1 cellular context compared by ENCODE assay signal in genomic region chr14:74296037-74296467, GRCh38.
TF ChIP-seq lines count a peak whose summit lies in the region.

No MANE protein-coding gene starts in this region.

TF ChIP-seq in HepG2, 621 proteins besides CTCF, POLR2A, EP300 and RAD21 (continued from another document and continues in another):
- 0 out of 2 replicates have a peak, but pooled peaks have one; percentile 23 for TF ChIP-seq MLXIP (CRISPR knock-in tag; IDR thresholded peaks at IDR 0.05; ENCODE audit: borderline replicate concordance)
- peak; percentile 90; the same call in 1 of the 2 replicates for TF ChIP-seq ZFP36L1 (CRISPR knock-in tag; IDR thresholded peaks at IDR 0.05)
- TF ChIP-seq RBAK (CRISPR knock-in tag; IDR thresholded peaks at IDR 0.05) = no peak
- TF ChIP-seq NCOR1 (IDR thresholded peaks at IDR 0.05; ENCODE audit: borderline replicate concordance, low read length) = peak; percentile 68; the same call in 1 of the 2 replicates
- TF ChIP-seq ZNF772 (CRISPR knock-in tag; IDR thresholded peaks at IDR 0.05) = peak; percentile 53; the same call in 1 of the 2 replicates
- TF ChIP-seq ZNF484 (CRISPR knock-in tag; IDR thresholded peaks at IDR 0.05; ENCODE audit: borderline replicate concordance, low read depth) = no peak
- no peak for TF ChIP-seq XRCC5 (optimal IDR thresholded peaks at IDR 0.05; ENCODE audit: low read length)
- TF ChIP-seq SMAD1 (CRISPR knock-in tag; IDR thresholded peaks at IDR 0.05; ENCODE audit: borderline replicate concordance, low read depth) = no peak
- peak; percentile 50; the same call in 1 of the 2 replicates for TF ChIP-seq BORCS8-MEF2B (CRISPR knock-in tag; IDR thresholded peaks at IDR 0.05)
- no peak for TF ChIP-seq KLF15 (CRISPR knock-in tag; IDR thresholded peaks at IDR 0.05; ENCODE audit: borderline replicate concordance)
- TF ChIP-seq XBP1 (CRISPR knock-in tag; IDR thresholded peaks at IDR 0.05) = no peak
- no peak for TF ChIP-seq ZNF33A (CRISPR knock-in tag; IDR thresholded peaks at IDR 0.05; ENCODE audit: borderline replicate concordance)
- TF ChIP-seq ZBTB26 (CRISPR knock-in tag; IDR thresholded peaks at IDR 0.05; ENCODE audit: borderline replicate concordance) = peak; percentile 72; the same call in 1 of the 2 replicates
- no peak for TF ChIP-seq KDM4B (CRISPR knock-in tag; IDR thresholded peaks at IDR 0.05)
- TF ChIP-seq ZNF652 (CRISPR knock-in tag; IDR thresholded peaks at IDR 0.05; ENCODE audit: borderline replicate concordance, low read depth) = no peak
- TF ChIP-seq FLYWCH1 (CRISPR knock-in tag; IDR thresholded peaks at IDR 0.05) = 0 out of 2 replicates have a peak, but pooled peaks have one; percentile 53
- TF ChIP-seq JARID2 (CRISPR knock-in tag; IDR thresholded peaks at IDR 0.05; ENCODE audit: insufficient replicate concordance) = no peak
- TF ChIP-seq FOSL1 (CRISPR knock-in tag; IDR thresholded peaks at IDR 0.05; ENCODE audit: borderline replicate concordance) = no peak
- no peak for TF ChIP-seq EEA1 (CRISPR knock-in tag; IDR thresholded peaks at IDR 0.05; ENCODE audit: borderline replicate concordance)
- no peak for TF ChIP-seq ZFP41 (CRISPR knock-in tag; IDR thresholded peaks at IDR 0.05; ENCODE audit: borderline replicate concordance)
- TF ChIP-seq ATF3 (CRISPR knock-in tag; IDR thresholded peaks at IDR 0.05) = no peak
- TF ChIP-seq POLR2AphosphoS2 (IDR thresholded peaks at IDR 0.05; ENCODE audit: low read depth, low read length) = no peak
- 0 out of 2 replicates have a peak, but pooled peaks have one; percentile 63 for TF ChIP-seq BRCA1 (CRISPR knock-in tag; IDR thresholded peaks at IDR 0.05)
- TF ChIP-seq ZBTB39 (CRISPR knock-in tag; IDR thresholded peaks at IDR 0.05) = no peak
- no peak for TF ChIP-seq DNMT3B (CRISPR knock-in tag; conservative IDR thresholded peaks at IDR 0.05)
- no peak for TF ChIP-seq ZNF552 (CRISPR knock-in tag; IDR thresholded peaks at IDR 0.05; ENCODE audit: borderline replicate concordance)
- TF ChIP-seq CSRNP1 (CRISPR knock-in tag; IDR thresholded peaks at IDR 0.05) = no peak
- TF ChIP-seq SETDB1 (CRISPR knock-in tag; IDR thresholded peaks at IDR 0.05; ENCODE audit: borderline replicate concordance) = no peak
- TF ChIP-seq ZC3H13 (CRISPR knock-in tag; IDR thresholded peaks at IDR 0.05) = no peak; the same call in 1 of the 2 replicates
- TF ChIP-seq PRPF4 (IDR thresholded peaks at IDR 0.05; ENCODE audit: low read depth, low read length, poor library complexity, severe bottlenecking) = no peak
- TF ChIP-seq ZNF629 (CRISPR knock-in tag; conservative IDR thresholded peaks at IDR 0.05) = no peak
- TF ChIP-seq CCAR2 (optimal IDR thresholded peaks at IDR 0.05; ENCODE audit: low read depth, low read length) = no peak
- no peak for TF ChIP-seq SMC3 (IDR thresholded peaks at IDR 0.05; ENCODE audit: low read length)
- TF ChIP-seq YEATS2 (CRISPR knock-in tag; IDR thresholded peaks at IDR 0.05; ENCODE audit: borderline replicate concordance) = peak; percentile 81; the same call in 1 of the 2 replicates
- TF ChIP-seq TBX3 (IDR thresholded peaks at IDR 0.05; ENCODE audit: borderline replicate concordance) = no peak
- TF ChIP-seq ZNF564 (CRISPR knock-in tag; IDR thresholded peaks at IDR 0.05) = no peak
- TF ChIP-seq DRAP1 (CRISPR knock-in tag; IDR thresholded peaks at IDR 0.05) = peak; percentile 32; the same call in 1 of the 2 replicates
- no peak for TF ChIP-seq ZNF704 (CRISPR knock-in tag; IDR thresholded peaks at IDR 0.05; ENCODE audit: borderline replicate concordance)
- no peak for TF ChIP-seq NFE2L1 (CRISPR knock-in tag; IDR thresholded peaks at IDR 0.05; ENCODE audit: borderline replicate concordance)
- no peak for TF ChIP-seq RNF219 (CRISPR knock-in tag; IDR thresholded peaks at IDR 0.05)
- TF ChIP-seq GRHL1 (CRISPR knock-in tag; conservative IDR thresholded peaks at IDR 0.05) = no peak
- TF ChIP-seq FOXC1 (CRISPR knock-in tag; IDR thresholded peaks at IDR 0.05; ENCODE audit: borderline replicate concordance) = peak; percentile 67; the same call in 1 of the 2 replicates
- no peak for TF ChIP-seq KLF12 (CRISPR knock-in tag; IDR thresholded peaks at IDR 0.05; ENCODE audit: borderline replicate concordance)
- TF ChIP-seq PAXIP1 (CRISPR knock-in tag; conservative IDR thresholded peaks at IDR 0.05) = peak; percentile 86
- no peak for TF ChIP-seq SMAD9 (CRISPR knock-in tag; IDR thresholded peaks at IDR 0.05)
